ENCODE assay signal across 8 cellular contexts in the genomic region with DNA sequence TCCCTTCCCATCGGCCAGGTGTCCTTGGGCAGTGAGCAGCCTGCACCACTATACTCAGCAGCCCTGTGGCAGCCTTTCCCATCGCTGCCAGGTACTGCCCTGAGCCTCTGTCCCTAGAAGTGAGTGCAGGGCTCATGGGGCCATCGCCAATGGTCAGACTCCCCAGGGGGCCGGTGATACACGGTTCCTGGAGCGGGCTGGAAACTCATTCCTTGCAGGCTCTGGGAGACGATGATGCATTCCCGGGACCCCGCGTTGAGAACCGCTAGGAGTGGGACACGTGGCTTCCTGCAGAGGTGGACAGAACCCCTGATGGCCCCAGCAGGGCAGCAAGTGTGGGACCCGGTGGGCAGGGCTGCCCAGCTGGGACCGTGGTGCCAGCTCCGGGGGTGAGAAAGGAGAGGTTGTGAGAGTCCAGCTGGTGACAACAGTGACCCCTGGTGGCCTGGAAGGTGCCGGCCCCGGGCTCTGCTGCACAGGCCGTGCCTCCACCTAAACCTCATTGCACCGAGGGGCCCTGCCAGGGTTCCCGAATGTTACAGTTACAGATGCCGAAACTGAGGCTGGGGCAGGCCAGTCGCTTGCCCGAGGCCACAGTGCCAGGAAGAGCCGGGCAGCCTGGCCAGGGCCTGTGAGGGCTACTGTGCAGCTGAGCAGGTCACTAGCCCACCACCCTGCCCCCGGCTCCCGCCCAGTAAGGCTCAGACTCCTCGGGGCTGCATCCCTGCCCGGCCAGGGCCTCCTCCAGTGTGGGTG. TPM values are rescaled to one million over a fixed set of nuclear protein-coding genes. Genes with fewer than 3 reads are reported as not detected.
A peak's percentile ranks its signal among the peaks of the same experiment; 100 is the strongest.
DNase-seq lines count a peak whose midpoint lies in the region; ATAC-seq and TF ChIP-seq lines count a peak whose summit lies in the region.

No MANE protein-coding gene starts in this region.

- ATAC-seq in HG02981 (IDR thresholded peaks at IDR 0.05; ENCODE audit: unreplicated experiment) (peak; percentile 61), HG03159 (IDR thresholded peaks at IDR 0.05; ENCODE audit: unreplicated experiment) (no peak)

- no peak for TF ChIP-seq POLR2A in testis (IDR thresholded peaks at IDR 0.05)

- no peaks in the 10 kb centered on the region for H3K27me3 ChIP-seq in PC-9 (ENCODE audit: insufficient read depth, low read depth)
- no peaks in the 10 kb centered on the region for H3K27me3 ChIP-seq in neuronal stem cell (ENCODE audit: control insufficient read depth in 3 of 3, insufficient read depth in 3 of 3, low read depth in 1 of 3, low read length in 3 of 3)
- no peaks in the 10 kb centered on the region for H3K27me3 ChIP-seq in testis

- no peak overlapping the region for H4K91ac ChIP-seq in neuronal stem cell (ENCODE audit: low read depth, low read length, poor library complexity)

- POLR2A ChIA-PET in PC-9 (lab: Charles Lee; ENCODE audit: unreplicated experiment) = no interaction called here

- no peaks in the 10 kb centered on the region for H3K9me3 ChIP-seq in PC-9 (ENCODE audit: insufficient read depth, low read depth)
- peaks cover 6 to 8% of the 10 kb centered on the region in 2 donors for H3K9me3 ChIP-seq in neuronal stem cell (replicated peaks in 1 of 2; ENCODE audit: control insufficient read depth in 2 of 2, insufficient read depth in 1 of 2, low read depth in 1 of 2, low read length in 2 of 2)
- H3K9me3 ChIP-seq in testis = no peaks in the 10 kb centered on the region

- peak; percentile 83 for TF ChIP-seq CTCF in PC-9 (conservative IDR thresholded peaks at IDR 0.05)
- peak; percentile 62 for TF ChIP-seq CTCF in fibroblast of mammary gland (conservative IDR thresholded peaks at IDR 0.05; ENCODE audit: control insufficient read depth, insufficient read depth, low read depth, low read length)
- peak; percentile 66 to 83 (median 79) for TF ChIP-seq CTCF in testis (IDR thresholded peaks at IDR 0.05)

- H3K79me1 ChIP-seq in neuronal stem cell (ENCODE audit: low read depth, low read length) = peaks cover 10% of the 10 kb centered on the region

- peaks cover 73% of the 10 kb centered on the region for H4K20me1 ChIP-seq in PC-9 (ENCODE audit: insufficient read depth)

- H3F3A ChIP-seq in PC-9 (ENCODE audit: insufficient read depth, low read depth) = peaks cover 16% of the 10 kb centered on the region; the same call in 1 of the 2 replicates

- H2AK5ac ChIP-seq in neuronal stem cell (ENCODE audit: low read depth, low read length) = peak overlapping the region; percentile 96

- intact Hi-C loops in PC-9 (cut with micrococcal nuclease; ENCODE audit: unreplicated experiment) = loop anchor here (1.0 to 5.0 kb wide), 2 partner anchors 29 to 39 kb away; no protein-coding TSS in a partner anchor
- intact Hi-C loops in testis (cut with DNase I; ENCODE audit: low total_unique reads) = loop anchor here (10.0 kb wide), 1 partner anchor 109 kb away; no protein-coding TSS in a partner anchor

- no peaks in the 10 kb centered on the region for H3K36me3 ChIP-seq in PC-9 (ENCODE audit: low read depth)
- H3K36me3 ChIP-seq in neuronal stem cell (replicated peaks in 1 of 2; ENCODE audit: control insufficient read depth in 2 of 2, insufficient read depth in 2 of 2, low read length in 2 of 2) = no peaks in the 10 kb centered on the region
- H3K36me3 ChIP-seq in testis (ENCODE audit: low read depth, missing control alignments) = no peaks in the 10 kb centered on the region

- H2BK120ac ChIP-seq in neuronal stem cell (ENCODE audit: low read depth, low read length) = no peak overlapping the region

- peak overlapping the region; percentile 78 for H2BK15ac ChIP-seq in neuronal stem cell (ENCODE audit: low read length)

- peak overlapping the region; percentile 98 for H2BK12ac ChIP-seq in neuronal stem cell (ENCODE audit: low read length)

- H3K14ac ChIP-seq in neuronal stem cell (ENCODE audit: low read length) = peak overlapping the region; percentile 71

- peak overlapping the region; percentile 47 for H3K23ac ChIP-seq in neuronal stem cell (ENCODE audit: low read depth, low read length, poor library complexity)

- H3K4me3 ChIP-seq in PC-9 (no peak overlapping the region), fibroblast of mammary gland (ENCODE audit: control insufficient read depth, low read depth, low read length) (no peak overlapping the region), neuronal stem cell (ENCODE audit: low read length in 2 of 2) (no peak overlapping the region), testis (no peak overlapping the region)

- no TSS peak for BruUV-seq in PC-9 (replicated peaks; lab: Mats Ljungman, UMichigan)

- H3K9ac ChIP-seq in neuronal stem cell (ENCODE audit: low read depth, low read length, poor library complexity) = peak overlapping the region; percentile 50

- H2BK5ac ChIP-seq in neuronal stem cell (ENCODE audit: low read length) = no peak overlapping the region

- peak overlapping the region; percentile 84 for H3K4ac ChIP-seq in neuronal stem cell (ENCODE audit: low read length)

- H2AFZ ChIP-seq in PC-9 (no peak overlapping the region), neuronal stem cell (ENCODE audit: low read length) (no peak overlapping the region)

- H4K8ac ChIP-seq in neuronal stem cell (ENCODE audit: low read depth, low read length) = peak overlapping the region; percentile 65

- peak; percentile 2 for DNase-seq in GM04503 (ENCODE audit: low read depth)
- DNase-seq in PC-9 = peak in 1 of 2 experiments; percentile 63
- peak; percentile 49 for DNase-seq in activated T-helper 1 cell treated with Interleukin-2 at 50 U/mL for 16 hours (ENCODE audit: low read depth)
- peak; percentile 39 for DNase-seq in fibroblast of mammary gland (ENCODE audit: low read depth)
- peak; percentile 45 for DNase-seq in neuronal stem cell (ENCODE audit: low spot score)
- peak; percentile 82 for DNase-seq in testis

- no peak overlapping the region for H3K27ac ChIP-seq in PC-9
- no peak overlapping the region for H3K27ac ChIP-seq in neuronal stem cell (replicated peaks; ENCODE audit: low read length)
- H3K27ac ChIP-seq in testis = no peak overlapping the region

- peak overlapping the region; percentile 80 for H3K18ac ChIP-seq in neuronal stem cell (ENCODE audit: low read length)

- H3K4me1 ChIP-seq in PC-9 (replicated peaks; ENCODE audit: insufficient read depth) (peaks cover 26% of the 10 kb centered on the region), neuronal stem cell (ENCODE audit: control insufficient read depth in 2 of 2, insufficient read depth in 1 of 2, low read depth in 1 of 2, low read length in 2 of 2) (peaks cover 0 to 10% of the 10 kb centered on the region in 2 donors), testis (peaks cover 40% of the 10 kb centered on the region)

- no CpG with 5 or more reads among the region's 28 CpGs for WGBS in neuronal stem cell (ENCODE audit: extremely low coverage in 2 of 2, insufficient read length in 2 of 2, insufficient replicate concordance in 1 of 2), 2 donors
- WGBS in testis, 2 donors = 58 to 62% methylated on average over 10 to 26 of the region's 28 CpGs

- CTCF ChIA-PET in PC-9 (lab: Charles Lee) = interaction anchor here (0.6 kb wide), 1 partner anchor 108 kb away, joined by 3 read pairs; no protein-coding TSS in a partner anchor

- H3K4me2 ChIP-seq in PC-9 = peak overlapping the region; percentile 49
- no peak overlapping the region for H3K4me2 ChIP-seq in neuronal stem cell (ENCODE audit: insufficient read depth, low read length, poor library complexity, severe bottlenecking)

- no peaks in the 10 kb centered on the region for H3K79me2 ChIP-seq in PC-9 (ENCODE audit: low read depth)

- no peaks in the 10 kb centered on the region for H3K9me2 ChIP-seq in PC-9 (ENCODE audit: insufficient read depth)

RNA-seq across cellular contexts. Expression of a gene that starts 33.8 kb away (rescaled TPM):
- total RNA-seq in PC-9 (2021) (59.5 and 76.1 TPM in 2 replicates), testis (10 to 100 TPM; 88.3 to 98.9 TPM)
- polyA plus RNA-seq in neuronal stem cell (2013, experiment 1 of 2) = 61.7 TPM
- 70.1 TPM for polyA plus RNA-seq in neuronal stem cell (2013, experiment 2 of 2)
- polyA plus RNA-seq in testis (ENCODE audit: insufficient read depth, low read depth, low replicate concordance) = 51.1 TPM
